ENCODE assay signal across 24 cellular contexts in genomic region chr2:235143789-235144188, GRCh38.
DNase-seq lines count a peak whose midpoint lies in the region; ATAC-seq and TF ChIP-seq lines count a peak whose summit lies in the region.
"Had no signal": no experiment of that assay in that cellular context is flagged by ENCODE, and none has a peak within 500 bp of the region (broad histone marks: within the 10 kb centered on the region; RNA-seq: fewer than 3 reads in every experiment).

No MANE protein-coding gene starts in this region.

- DNase-seq in GM23338 (ENCODE audit: low spot score) (no peak), esophagus muscularis mucosa (ENCODE audit: extremely low spot score) (peak; percentile 72), mucosa of gallbladder (ENCODE audit: low spot score) (peak; percentile 1), sciatic nerve (ENCODE audit: low spot score) (peak; percentile 18), WTC11 (ENCODE audit: low spot score) (no peak), hippocampal formation (lab: John Stamatoyannopoulos, UW) (no peak), WERI-Rb-1 (no peak), activated T-cell treated with anti-CD3 and anti-CD28 coated beads for 4 hours (no peak)
- DNase-seq: 8988T; ACHN; AML-193; BE2C; CD4-positive, alpha-beta T cell; CD8-positive, alpha-beta memory T cell; DMS 273 treated with DMSO at 0.1 percent for 48 hours; DMS79; EL; GDM1; GOT3; HCEC 1CT had no signal

- no peak overlapping the region for H3K4me2 ChIP-seq in GM23338
- H3K4me2 ChIP-seq: BLaER1 treated with 17β-estradiol and CSF1 and Interleukin-3, amounts not matched to agents 10 nM and 100 nM had no signal

- no peaks in the 10 kb centered on the region for H3K9me2 ChIP-seq in GM23338 (ENCODE audit: insufficient read depth)

- peak overlapping the region; percentile 14; the same call in 1 of the 2 replicates for H2AFZ ChIP-seq in GM23338

- H3F3A ChIP-seq in GM23338 (replicated peaks; ENCODE audit: low read depth): no peaks in the 10 kb centered on the region

- peaks cover 3% of the 10 kb centered on the region for H3K27me3 Mint-ChIP-seq in GM23338 (ENCODE audit: insufficient read depth, low read depth, poor library complexity)
- peaks cover 9% of the 10 kb centered on the region; the same call in 1 of the 2 replicates for H3K27me3 Mint-ChIP-seq in WTC11 (ENCODE audit: low read depth)

- no peaks in the 10 kb centered on the region for H3K9me3 ChIP-seq in esophagus muscularis mucosa
- no peaks in the 10 kb centered on the region for H3K9me3 ChIP-seq in WERI-Rb-1 (ENCODE audit: severe bottlenecking)
- H3K9me3 ChIP-seq: A549, BE2C had no signal

- no peaks in the 10 kb centered on the region for H4K20me1 ChIP-seq in GM23338 (replicated peaks; ENCODE audit: insufficient read depth)
- H4K20me1 ChIP-seq: BLaER1 treated with 17β-estradiol and CSF1 and Interleukin-3, amounts not matched to agents 10 nM and 100 nM had no signal

- 66% methylated on average over 2 of the region's 2 CpGs for WGBS in esophagus muscularis mucosa

- TF ChIP-seq POLR2A in esophagus muscularis mucosa (IDR thresholded peaks at IDR 0.05; ENCODE audit: low read depth): no peak

- H3K27ac ChIP-seq in GM23338 (ENCODE audit: low read depth) (no peak overlapping the region), esophagus muscularis mucosa (replicated peaks in 1 of 4) (no peak overlapping the region), WERI-Rb-1 (no peak overlapping the region)
- H3K27ac ChIP-seq: BLaER1 treated with 17β-estradiol and CSF1 and Interleukin-3, amounts not matched to agents 10 nM and 100 nM had no signal

- intact Hi-C loops in esophagus muscularis mucosa (cut with DNase I): no loop called here
- intact Hi-C loops in sciatic nerve (cut with DNase I): no loop called here

- no peak for TF ChIP-seq EP300 in esophagus muscularis mucosa (IDR thresholded peaks at IDR 0.05)

- no peaks in the 10 kb centered on the region for H3K36me3 Mint-ChIP-seq in GM23338 (ENCODE audit: low read depth)
- H3K36me3 Mint-ChIP-seq in WTC11: no peaks in the 10 kb centered on the region
- H3K36me3 Mint-ChIP-seq: CD14-positive monocyte; CD8-positive, alpha-beta memory T cell had no signal

- H3K36me3 ChIP-seq in GM23338 (ENCODE audit: insufficient read depth): no peaks in the 10 kb centered on the region
- no peaks in the 10 kb centered on the region for H3K36me3 ChIP-seq in esophagus muscularis mucosa
- no peaks in the 10 kb centered on the region for H3K36me3 ChIP-seq in WERI-Rb-1
- H3K36me3 ChIP-seq: BE2C; BLaER1 treated with 17β-estradiol and CSF1 and Interleukin-3, amounts not matched to agents 10 nM and 100 nM had no signal

- POLR2A ChIA-PET in WTC11 (lab: Charles Lee): interaction anchor here (1.0 kb wide), 1 partner anchor 14 kb away, joined by 3 read pairs; no protein-coding TSS in a partner anchor

- H3K4me3 Mint-ChIP-seq in GM23338: no peak overlapping the region
- H3K4me3 Mint-ChIP-seq in WTC11: no peak overlapping the region
- H3K4me3 Mint-ChIP-seq: CD4-positive, alpha-beta T cell had no signal

- H3K4me1 ChIP-seq in GM23338 (ENCODE audit: insufficient read depth): peaks cover 4% of the 10 kb centered on the region; the same call in 1 of the 2 replicates
- H3K4me1 ChIP-seq in esophagus muscularis mucosa: no peaks in the 10 kb centered on the region
- H3K4me1 ChIP-seq: BE2C; BLaER1 treated with 17β-estradiol and CSF1 and Interleukin-3, amounts not matched to agents 10 nM and 100 nM had no signal

- H3K4me1 Mint-ChIP-seq in GM23338 (peaks cover 5% of the 10 kb centered on the region), WTC11 (peaks cover 6% of the 10 kb centered on the region)
- H3K4me1 Mint-ChIP-seq: CD14-positive monocyte; CD8-positive, alpha-beta memory T cell had no signal

- CTCF ChIA-PET in WTC11 (lab: Charles Lee): interaction anchor here (1.0 to 1.4 kb wide), 5 partner anchors 27 to 602 kb away, joined by 3 to 4 read pairs (median 3); no protein-coding TSS in a partner anchor

- H3K9me3 Mint-ChIP-seq in GM23338 (no peaks in the 10 kb centered on the region), WTC11 (no peaks in the 10 kb centered on the region)
- H3K9me3 Mint-ChIP-seq: CD4-positive, alpha-beta T cell had no signal

- ATAC-seq in GM23338: no peak
- no peak for ATAC-seq in sciatic nerve
- no peak for ATAC-seq in WTC11
- ATAC-seq: A549, GM12878 had no signal

- H3K79me2 ChIP-seq in GM23338 (replicated peaks; ENCODE audit: insufficient read depth): no peaks in the 10 kb centered on the region

- H3K27ac Mint-ChIP-seq in GM23338 (no peak overlapping the region), WTC11 (no peak overlapping the region)
- H3K27ac Mint-ChIP-seq: CD14-positive monocyte; CD4-positive, alpha-beta T cell had no signal

- H3K4me3 ChIP-seq in GM23338 (no peak overlapping the region), esophagus muscularis mucosa (no peak overlapping the region), WERI-Rb-1 (ENCODE audit: low read depth, low read length) (no peak overlapping the region)
- H3K4me3 ChIP-seq: A549; BLaER1 treated with 17β-estradiol and CSF1 and Interleukin-3, amounts not matched to agents 10 nM and 100 nM; GM12878 had no signal

- no peak for TF ChIP-seq CTCF in GM23338 (conservative IDR thresholded peaks at IDR 0.05; ENCODE audit: low read depth in 2 of 2)
- no peak for TF ChIP-seq CTCF in esophagus muscularis mucosa (IDR thresholded peaks at IDR 0.05)
- no peak for TF ChIP-seq CTCF in WTC11 (IDR thresholded peaks at IDR 0.05)
- TF ChIP-seq CTCF in WERI-Rb-1 (IDR thresholded peaks at IDR 0.05; ENCODE audit: low read depth, low read length): no peak

- H3K27me3 ChIP-seq in GM23338 (ENCODE audit: insufficient read depth) (no peaks in the 10 kb centered on the region), esophagus muscularis mucosa (peaks cover 0 to 12% (median 0%) of the 10 kb centered on the region in 4 donors), WERI-Rb-1 (ENCODE audit: insufficient read depth, low read depth, severe bottlenecking) (no peaks in the 10 kb centered on the region)
- H3K27me3 ChIP-seq: BE2C; BLaER1 treated with 17β-estradiol and CSF1 and Interleukin-3, amounts not matched to agents 10 nM and 100 nM had no signal

TF ChIP-seq in GM23338, 12 proteins besides CTCF, POLR2A, EP300 and RAD21 (continues in another document):
- no peak for TF ChIP-seq CREB1 (CRISPR knock-in tag; IDR thresholded peaks at IDR 0.05; ENCODE audit: low read depth)
- TF ChIP-seq JUNB (IDR thresholded peaks at IDR 0.05; ENCODE audit: unreplicated experiment): no peak

TF ChIP-seq in WTC11, 78 proteins besides CTCF, POLR2A, EP300 and RAD21 (continues in another document):
- TF ChIP-seq HMGA2 (CRISPR knock-in tag; IDR thresholded peaks at IDR 0.05) (no peak), ATF3 (CRISPR knock-in tag; conservative IDR thresholded peaks at IDR 0.05) (no peak), JAZF1 (CRISPR knock-in tag; IDR thresholded peaks at IDR 0.05) (no peak), ETV6 (CRISPR knock-in tag; IDR thresholded peaks at IDR 0.05) (no peak), GABPB1 (CRISPR knock-in tag; IDR thresholded peaks at IDR 0.05) (no peak), MLX (CRISPR knock-in tag; IDR thresholded peaks at IDR 0.05) (no peak), E2F4 (CRISPR knock-in tag; IDR thresholded peaks at IDR 0.05; ENCODE audit: borderline replicate concordance, low read depth) (no peak), ZNF317 (CRISPR knock-in tag; IDR thresholded peaks at IDR 0.05; ENCODE audit: borderline replicate concordance, low read depth) (no peak)

Comparison
In these comparisons a context has a peak if more than half of its experiments do, and no peak if none do; other contexts are left out.
1. DNase-seq: peak in esophagus muscularis mucosa (single experiment), mucosa of gallbladder (single experiment) and sciatic nerve (single experiment); none in GM23338 (single experiment), WTC11 (single experiment), hippocampal formation (0 of 2), WERI-Rb-1 (single experiment) and activated T-cell treated with anti-CD3 and anti-CD28 coated beads for 4 hours (single experiment).